8 cellular contexts compared by ENCODE assay signal in genomic region chr14:105490572-105491365, GRCh38. TPM values are rescaled to one million over a fixed set of nuclear protein-coding genes. Genes with fewer than 3 reads are reported as not detected.
DNase-seq lines count a peak whose midpoint lies in the region; ATAC-seq and TF ChIP-seq lines count a peak whose summit lies in the region.

Gene TEDC1, plus strand, starts transcription at chr14:105491246. Its CDS starts 130 bp downstream, at chr14:105491376.

- H3K4me1 ChIP-seq in CD4-positive, alpha-beta memory T cell (ENCODE audit: insufficient read depth, low read length) = peaks cover 33% of the 10 kb centered on the region
- H3K4me1 ChIP-seq in left lung = peaks cover 21 to 58% of the 10 kb centered on the region in 2 donors

- H3K9me3 ChIP-seq in CD4-positive, alpha-beta memory T cell (ENCODE audit: control insufficient read depth in 1 of 2, low read length in 2 of 2) = no peaks in the 10 kb centered on the region
- H3K9me3 ChIP-seq in left lung = no peaks in the 10 kb centered on the region

- ATAC-seq in GM19438 (IDR thresholded peaks at IDR 0.05; ENCODE audit: low read depth, unreplicated experiment) (peak; percentile 67), HG03575 (IDR thresholded peaks at IDR 0.05; ENCODE audit: extremely low read depth, insufficient number of reproducible peaks, low FRiP score, unreplicated experiment) (peak; percentile 61), left lung (peak; percentile 76)

- H3K27me3 Mint-ChIP-seq in CD4-positive, alpha-beta memory T cell = no peaks in the 10 kb centered on the region

- peak; percentile 76 to 89 for TF ChIP-seq CTCF in left lung (IDR thresholded peaks at IDR 0.05)

- H3K9me3 Mint-ChIP-seq in CD4-positive, alpha-beta memory T cell = peaks cover 0 to 2% (median 0%) of the 10 kb centered on the region in 8 donors

- H3K36me3 Mint-ChIP-seq in CD4-positive, alpha-beta memory T cell = peaks cover 4 to 16% of the 10 kb centered on the region in 2 donors

- peak within 1 kb of the TSS; percentile 97 for H3K27ac ChIP-seq in CD4-positive, alpha-beta memory T cell (ENCODE audit: low read depth, low read length)
- peak within 1 kb of the TSS; percentile 95 to 97 for H3K27ac ChIP-seq in left lung

- intact Hi-C loops in CD4-positive, alpha-beta memory T cell (cut with micrococcal nuclease) = loop anchor here (1.0 to 2.0 kb wide), 13 partner anchors 16 to 470 kb away; partner anchors contain the start of genes BRF1, CDCA4, CRIP2 and GPR132
- intact Hi-C loops in left lung (cut with DNase I) = no loop called here

- POLR2A ChIA-PET in CD4-positive, alpha-beta memory T cell (lab: Charles Lee; ENCODE audit: partially characterized antibody) = interaction anchor here (0.7 to 5.9 kb wide), 22 partner anchors 9 to 674 kb away, joined by 3 to 346 read pairs (median 6); partner anchors contain the start of genes BRF1, BTBD6, GPR132 and PACS2

- CTCF ChIA-PET in CD4-positive, alpha-beta memory T cell (lab: Charles Lee; ENCODE audit: partially characterized antibody) = interaction anchor here (0.8 to 4.5 kb wide), 16 partner anchors 9 to 400 kb away, joined by 3 to 122 read pairs (median 6); no protein-coding TSS in a partner anchor

- H3K4me3 Mint-ChIP-seq in CD4-positive, alpha-beta memory T cell = peak within 1 kb of the TSS; percentile 85 to 94 (median 88)

- no peaks in the 10 kb centered on the region for H3K27me3 ChIP-seq in CD4-positive, alpha-beta memory T cell (ENCODE audit: insufficient read depth, low read length)
- H3K27me3 ChIP-seq in left lung = peaks cover 0 to 28% of the 10 kb centered on the region in 2 donors

- DNase-seq in CD4-positive, alpha-beta memory T cell = peak; percentile 99 to 100 (median 100)
- DNase-seq in NCI-H82 (lab: John Stamatoyannopoulos, UW) (peak; percentile 99), dermis blood vessel endothelial cell (peak; percentile 100), left lung (peak; percentile 99 to 100)
- peak; percentile 98 to 99 for DNase-seq in activated CD4-positive, alpha-beta T cell treated with anti-CD3 and anti-CD28 coated beads, Interleukin-2, amount 50 U/mL, for 48 hours
- DNase-seq in stimulated activated CD4-positive, alpha-beta T cell treated with anti-CD3 and anti-CD28 coated beads, Interleukin-2, amount 100 ng/mL, for 48 hours = peak; percentile 95 to 97

- H3K4me3 ChIP-seq in CD4-positive, alpha-beta memory T cell (ENCODE audit: low read length in 2 of 2) = peak within 1 kb of the TSS in 1 of 2 donors; percentile 79
- peak within 1 kb of the TSS; percentile 73 to 81 for H3K4me3 ChIP-seq in left lung

- peak within 1 kb of the TSS; percentile 91 to 99 (median 99) for H3K27ac Mint-ChIP-seq in CD4-positive, alpha-beta memory T cell

- H3K4me1 Mint-ChIP-seq in CD4-positive, alpha-beta memory T cell = peaks cover 8 to 49% (median 19%) of the 10 kb centered on the region in 4 donors

- H3K36me3 ChIP-seq in CD4-positive, alpha-beta memory T cell (ENCODE audit: insufficient read depth, low read length) = no peaks in the 10 kb centered on the region
- peaks cover 0 to 6% of the 10 kb centered on the region in 2 donors for H3K36me3 ChIP-seq in left lung

RNA-seq across cellular contexts. Expression of gene TEDC1, which starts in this region (rescaled TPM):
- total RNA-seq in CD4-positive, alpha-beta memory T cell = 10 to 100 TPM; 25.4 to 30.2 TPM
- 10 to 100 TPM; 10.2 to 10.4 TPM for polyA plus RNA-seq in CD4-positive, alpha-beta memory T cell
- total RNA-seq in dermis blood vessel endothelial cell = 9.7 and 18.0 TPM in 2 replicates
- total RNA-seq in left lung = 10 to 100 TPM; 12.8 to 16.8 TPM
